In genomic region chr13:67353891-67354459, GRCh38 we compare ENCODE assay signal across 19 cellular contexts.
A peak's percentile ranks its signal among the peaks of the same experiment; 100 is the strongest.
DNase-seq lines count a peak whose midpoint lies in the region; ATAC-seq, FAIRE-seq and TF ChIP-seq lines count a peak whose summit lies in the region.
"Had no signal": no experiment of that assay in that cellular context is flagged by ENCODE, and none has a peak within 500 bp of the region (broad histone marks: within the 10 kb centered on the region; RNA-seq: fewer than 3 reads in every experiment).

No MANE protein-coding gene starts in this region.

- H3K27me3 Mint-ChIP-seq in astrocyte (ENCODE audit: low read depth, unreplicated experiment): no peaks in the 10 kb centered on the region
- no peaks in the 10 kb centered on the region for H3K27me3 Mint-ChIP-seq in natural killer cell (ENCODE audit: low read depth in 2 of 2)
- H3K27me3 Mint-ChIP-seq: CD4-positive, alpha-beta T cell had no signal

- WGBS in small intestine, 3 donors: 36 to 51% (median 45%) methylated on average over 3 of the region's 3 CpGs

- peaks cover 9% of the 10 kb centered on the region for H3K4me1 Mint-ChIP-seq in astrocyte (ENCODE audit: low read depth, unreplicated experiment)
- no peaks in the 10 kb centered on the region for H3K4me1 Mint-ChIP-seq in natural killer cell

- no peaks in the 10 kb centered on the region for H4K20me1 ChIP-seq in BLaER1 treated with 17β-estradiol and CSF1 and Interleukin-3, amounts not matched to agents 10 nM and 100 nM
- H4K20me1 ChIP-seq in astrocyte (ENCODE audit: insufficient read depth, low read length) (no peaks in the 10 kb centered on the region), neural cell (ENCODE audit: insufficient read depth) (no peaks in the 10 kb centered on the region)

- peaks cover 0 to 12% (median 4%) of the 10 kb centered on the region in 11 experiments; a peak in 8 of 22 replicates for H3K9me3 ChIP-seq in BLaER1 treated with 17β-estradiol and CSF1 and Interleukin-3, amounts not matched to agents 10 nM and 100 nM (replicated peaks in 1 of 11)
- no peaks in the 10 kb centered on the region for H3K9me3 ChIP-seq in astrocyte (ENCODE audit: insufficient read depth, low read depth, low read length)
- no peaks in the 10 kb centered on the region for H3K9me3 ChIP-seq in neural cell (ENCODE audit: low read length)
- H3K9me3 ChIP-seq in HAP-1: no peaks in the 10 kb centered on the region
- no peaks in the 10 kb centered on the region for H3K9me3 ChIP-seq in small intestine (ENCODE audit: control insufficient read depth, low read depth)
- H3K9me3 ChIP-seq: ovary had no signal

- no peak overlapping the region for H3K27ac ChIP-seq in BLaER1 treated with 17β-estradiol and CSF1 and Interleukin-3, amounts not matched to agents 10 nM and 100 nM
- H3K27ac ChIP-seq in astrocyte (ENCODE audit: low read depth, low read length) (no peak overlapping the region), neural cell (ENCODE audit: low read length) (no peak overlapping the region), small intestine (ENCODE audit: low read depth in 1 of 2, low read length in 1 of 2) (no peak overlapping the region)
- H3K27ac ChIP-seq: heart right ventricle, ovary had no signal

- no peaks in the 10 kb centered on the region for H3K27me3 ChIP-seq in BLaER1 treated with 17β-estradiol and CSF1 and Interleukin-3, amounts not matched to agents 10 nM and 100 nM
- no peaks in the 10 kb centered on the region for H3K27me3 ChIP-seq in astrocyte (ENCODE audit: insufficient read depth, low read length)
- H3K27me3 ChIP-seq in neural cell (ENCODE audit: insufficient read depth, low read depth, low read length): no peaks in the 10 kb centered on the region
- H3K27me3 ChIP-seq in HAP-1 (ENCODE audit: low read depth): no peaks in the 10 kb centered on the region
- no peaks in the 10 kb centered on the region for H3K27me3 ChIP-seq in small intestine (ENCODE audit: control insufficient read depth in 2 of 2, insufficient read depth in 2 of 2, low read length in 2 of 2)
- H3K27me3 ChIP-seq: heart right ventricle, ovary had no signal

- H3K4me2 ChIP-seq in BLaER1 treated with 17β-estradiol and CSF1 and Interleukin-3, amounts not matched to agents 10 nM and 100 nM: peak overlapping the region in 8 of 11 experiments; percentile 18 to 50 (median 42); a peak in 12 of 22 replicates
- H3K4me2 ChIP-seq in astrocyte (ENCODE audit: low read length) (peak overlapping the region; percentile 57), neural cell (ENCODE audit: low read length) (peak overlapping the region; percentile 6)

- H3K4me3 Mint-ChIP-seq in astrocyte (ENCODE audit: unreplicated experiment) (no peak overlapping the region), natural killer cell (no peak overlapping the region)
- H3K4me3 Mint-ChIP-seq: activated T-cell treated with anti-CD3 and anti-CD28 coated beads, Interleukin-2, amount 50 U/mL, for 4 hours; CD4-positive, alpha-beta T cell had no signal

- intact Hi-C loops in natural killer cell (cut with micrococcal nuclease): no loop called here
- intact Hi-C loops in left colon (cut with DNase I, micrococcal nuclease): no loop called here

- H3K36me3 ChIP-seq in BLaER1 treated with 17β-estradiol and CSF1 and Interleukin-3, amounts not matched to agents 10 nM and 100 nM: no peaks in the 10 kb centered on the region
- H3K36me3 ChIP-seq in astrocyte (ENCODE audit: insufficient read depth, low read length) (no peaks in the 10 kb centered on the region), neural cell (ENCODE audit: insufficient read depth, low read length) (no peaks in the 10 kb centered on the region), HAP-1 (replicated peaks) (no peaks in the 10 kb centered on the region), small intestine (ENCODE audit: control insufficient read depth in 2 of 2, insufficient read depth in 2 of 2, low read length in 2 of 2) (no peaks in the 10 kb centered on the region)
- H3K36me3 ChIP-seq: heart right ventricle, ovary had no signal

- no peaks in the 10 kb centered on the region for H3K9me2 ChIP-seq in neural cell (ENCODE audit: insufficient read depth, low read length)

- H2AFZ ChIP-seq in astrocyte (ENCODE audit: low read depth, low read length): peak overlapping the region; percentile 44
- H2AFZ ChIP-seq in neural cell (ENCODE audit: low read depth, low read length): no peak overlapping the region

- H3K9ac ChIP-seq in BLaER1 treated with 17β-estradiol and CSF1 and Interleukin-3, amounts not matched to agents 10 nM and 100 nM: no peak overlapping the region
- no peak overlapping the region for H3K9ac ChIP-seq in astrocyte (ENCODE audit: low read length)
- no peak overlapping the region for H3K9ac ChIP-seq in neural cell (ENCODE audit: low read length)

- H3K36me3 Mint-ChIP-seq in astrocyte (ENCODE audit: low read depth, unreplicated experiment): no peaks in the 10 kb centered on the region
- no peaks in the 10 kb centered on the region for H3K36me3 Mint-ChIP-seq in natural killer cell

- H3K79me2 ChIP-seq in astrocyte (ENCODE audit: insufficient read depth, low read length): no peaks in the 10 kb centered on the region
- no peaks in the 10 kb centered on the region for H3K79me2 ChIP-seq in neural cell (replicated peaks; ENCODE audit: insufficient read depth, low read length)

- no peak for TF ChIP-seq EP300 in neural cell (conservative IDR thresholded peaks at IDR 0.05; ENCODE audit: poor library complexity, severe bottlenecking)

- FAIRE-seq in astrocyte (lab: Jason Lieb, UNC): no peak
- FAIRE-seq in small intestine (lab: Jason Lieb, UNC): no peak
- FAIRE-seq: G401.6, HTR-8/SVneo had no signal

- H3F3A ChIP-seq in neural cell (ENCODE audit: insufficient read depth, low read length, poor library complexity, severe bottlenecking): no peaks in the 10 kb centered on the region

- TF ChIP-seq CTCF in astrocyte (IDR thresholded peaks at IDR 0.05; ENCODE audit: insufficient read depth, low read depth, low read length): no peak
- TF ChIP-seq CTCF in neural cell (IDR thresholded peaks at IDR 0.05; ENCODE audit: poor library complexity, severe bottlenecking): no peak
- TF ChIP-seq CTCF in natural killer cell (IDR thresholded peaks at IDR 0.05): no peak

- no peak for TF ChIP-seq RAD21 in neural cell (conservative IDR thresholded peaks at IDR 0.05)

- in situ Hi-C loops in HAP-1 (cut with MboI; ENCODE audit: low sequenced_read_pairs): no loop called here

- ATAC-seq in natural killer cell (no peak), left colon (no peak)
- ATAC-seq: activated T-cell treated with anti-CD3 and anti-CD28 coated beads, Interleukin-2, amount 50 U/mL, for 4 hours; heart right ventricle had no signal

- peaks cover 0 to 20% (median 8%) of the 10 kb centered on the region in 10 experiments; a peak in 10 of 20 replicates for H3K4me1 ChIP-seq in BLaER1 treated with 17β-estradiol and CSF1 and Interleukin-3, amounts not matched to agents 10 nM and 100 nM
- H3K4me1 ChIP-seq in astrocyte (ENCODE audit: insufficient read depth, low read length) (no peaks in the 10 kb centered on the region), HAP-1 (no peaks in the 10 kb centered on the region), small intestine (ENCODE audit: control insufficient read depth in 2 of 2, insufficient read depth in 1 of 2, low read depth in 1 of 2, low read length in 1 of 2) (no peaks in the 10 kb centered on the region)
- H3K4me1 ChIP-seq: heart right ventricle had no signal

- DNase-seq in Jurkat, Clone E6-1 (ENCODE audit: low read depth, low spot score): no peak
- peak; percentile 19 for DNase-seq in astrocyte (ENCODE audit: low read depth)
- no peak for DNase-seq in natural killer cell
- no peak for DNase-seq in left colon
- DNase-seq in HAP-1 (ENCODE audit: low spot score in 2 of 2): no peak
- no peak for DNase-seq in small intestine
- DNase-seq: activated T-cell treated with anti-CD3 and anti-CD28 coated beads, Interleukin-2, amount 50 U/mL, for 4 hours; anterior cingulate cortex; CD4-positive, alpha-beta T cell; effector CD8-positive, alpha-beta T cell; heart right ventricle; NCI-H1694; NCI-H748 treated with DMSO at 0.1 percent for 48 hours; ovary; stimulated activated naive CD4-positive, alpha-beta T cell had no signal

- H3K27ac Mint-ChIP-seq in astrocyte (ENCODE audit: unreplicated experiment) (peak overlapping the region; percentile 28), natural killer cell (no peak overlapping the region)
- H3K27ac Mint-ChIP-seq: CD4-positive, alpha-beta T cell had no signal

- no peaks in the 10 kb centered on the region for H3K9me3 Mint-ChIP-seq in astrocyte (ENCODE audit: unreplicated experiment)
- peaks cover 3 to 6% of the 10 kb centered on the region in 2 donors for H3K9me3 Mint-ChIP-seq in natural killer cell
- H3K9me3 Mint-ChIP-seq: activated T-cell treated with anti-CD3 and anti-CD28 coated beads, Interleukin-2, amount 50 U/mL, for 4 hours had no signal

- H3K4me3 ChIP-seq in BLaER1 treated with 17β-estradiol and CSF1 and Interleukin-3, amounts not matched to agents 10 nM and 100 nM: no peak overlapping the region
- peak overlapping the region; percentile 37 for H3K4me3 ChIP-seq in Jurkat, Clone E6-1 (ENCODE audit: low read length)
- no peak overlapping the region for H3K4me3 ChIP-seq in astrocyte (ENCODE audit: insufficient read depth, low read depth, low read length)
- no peak overlapping the region for H3K4me3 ChIP-seq in neural cell (ENCODE audit: low read length)
- no peak overlapping the region for H3K4me3 ChIP-seq in HAP-1
- no peak overlapping the region for H3K4me3 ChIP-seq in small intestine (ENCODE audit: low read depth in 1 of 2, low read length in 2 of 2)
- H3K4me3 ChIP-seq: ovary had no signal

TF ChIP-seq in neural cell, 6 proteins besides CTCF, POLR2A, EP300 and RAD21 (continues in another document):
- TF ChIP-seq EZH2 (IDR thresholded peaks at IDR 0.05; ENCODE audit: borderline replicate concordance, insufficient read depth, low read length, poor library complexity, severe bottlenecking): no peak
- no peak for TF ChIP-seq POLR2AphosphoS5 (IDR thresholded peaks at IDR 0.05)
- no peak for TF ChIP-seq TAF1 (IDR thresholded peaks at IDR 0.05; ENCODE audit: low read depth)

Comparison
In these comparisons a context has a peak if more than half of its experiments do, and no peak if none do; other contexts are left out.
1. H3K4me2 ChIP-seq: peak in every context shown above with its lines; median percentile 57 in astrocyte; 42 in BLaER1 treated with 17β-estradiol and CSF1 and Interleukin-3, amounts not matched to agents 10 nM and 100 nM; 6 in neural cell.